Comparison of ENCODE assay signal across 8 cellular contexts in genomic region chr1:151494741-151495281, GRCh38. TPM values are rescaled to one million over a fixed set of nuclear protein-coding genes. Genes with fewer than 3 reads are reported as not detected.
A peak's percentile ranks its signal among the peaks of the same experiment; 100 is the strongest.
DNase-seq lines count a peak whose midpoint lies in the region; ATAC-seq, FAIRE-seq and TF ChIP-seq lines count a peak whose summit lies in the region.

No MANE protein-coding gene starts in this region.

- no peaks in the 10 kb centered on the region for H3K9me3 ChIP-seq in HEK293 (ENCODE audit: control insufficient read depth, insufficient read depth, low read depth, low read length)
- no peaks in the 10 kb centered on the region for H3K9me3 ChIP-seq in HepG2 (ENCODE audit: low read length)

- no peak overlapping the region for H3K4me3 Mint-ChIP-seq in WTC11

- peaks cover 4% of the 10 kb centered on the region; the same call in 1 of the 2 replicates for H3K4me1 Mint-ChIP-seq in WTC11

- TF ChIP-seq EP300 in HepG2 (IDR thresholded peaks at IDR 0.05; ENCODE audit: low read depth in 2 of 2, low read length in 2 of 2) (no peak), HepG2 (CRISPR knock-in tag; IDR thresholded peaks at IDR 0.05; ENCODE audit: borderline replicate concordance) (no peak)

- no peaks in the 10 kb centered on the region for H3K27me3 ChIP-seq in HepG2 (ENCODE audit: control insufficient read depth in 1 of 2, insufficient read depth in 2 of 2, low read length in 2 of 2)

- H3K36me3 ChIP-seq in HEK293 (ENCODE audit: control insufficient read depth in 2 of 2, insufficient read depth in 1 of 2, low read length in 2 of 2) (no peaks in the 10 kb centered on the region), HepG2 (replicated peaks in 1 of 2; ENCODE audit: control insufficient read depth in 1 of 2, insufficient read depth in 2 of 2, low read length in 2 of 2) (no peaks in the 10 kb centered on the region)

- no peak for TF ChIP-seq POLR2A in HepG2 (IDR thresholded peaks at IDR 0.05; ENCODE audit: insufficient read depth in 1 of 2, low read depth in 2 of 2, low read length in 2 of 2)

- intact Hi-C loops in HepG2 (cut with micrococcal nuclease; ENCODE audit: unreplicated experiment): no loop called here

- H3K27ac Mint-ChIP-seq in WTC11: no peak overlapping the region

- WGBS in HepG2 (ENCODE audit: low lambda C conversion rate): 0% methylated on average over 1 of the region's 1 CpG

- H3K79me2 ChIP-seq in HepG2 (ENCODE audit: insufficient read depth, low read length): no peaks in the 10 kb centered on the region

- DNase-seq in AG20443 (ENCODE audit: low spot score) (peak; percentile 51), WTC11 (ENCODE audit: low spot score) (no peak), HepG2 (ENCODE audit: low spot score) (peak; percentile 33), NCI-H2196 treated with DMSO at 0.1 percent for 48 hours (lab: John Stamatoyannopoulos, UW; ENCODE audit: unreplicated experiment) (no peak)
- DNase-seq in activated CD4-positive, alpha-beta T cell treated with anti-CD3 and anti-CD28 coated beads for 4 hours: no peak

- H3K4me3 ChIP-seq in HEK293 (ENCODE audit: low read depth, low read length): no peak overlapping the region
- H3K4me3 ChIP-seq in HepG2 (replicated peaks in 1 of 3; ENCODE audit: insufficient read depth in 1 of 3, low read depth in 2 of 3, low read length in 3 of 3): no peak overlapping the region

- H3K4me2 ChIP-seq in HepG2 (ENCODE audit: low read depth, low read length): no peak overlapping the region

- no peak for FAIRE-seq in HepG2 (lab: Jason Lieb, UNC)

- POLR2A ChIA-PET in HEK293 (lab: Yijun Ruan, JAX) (interaction anchor here (0.6 to 2.6 kb wide), 8 partner anchors 10 to 222 kb away, joined by 4 to 28 read pairs (median 6); partner anchors contain the start of genes CGN, POGZ and TUFT1), WTC11 (lab: Charles Lee) (no interaction called here), HepG2 (lab: Yijun Ruan, JAX) (interaction anchor here (1.7 to 2.1 kb wide), 2 partner anchors 16 to 45 kb away, joined by 7 to 11 read pairs; partner anchors contain the start of genes CGN and TUFT1)

- H2AFZ ChIP-seq in HepG2 (ENCODE audit: low read length): no peak overlapping the region

- CTCF ChIA-PET in HEK293 (lab: Yijun Ruan, JAX): interaction anchor here (0.6 to 1.1 kb wide), 8 partner anchors 8 to 946 kb away, joined by 3 to 6 read pairs (median 3); no protein-coding TSS in a partner anchor
- CTCF ChIA-PET in WTC11 (lab: Charles Lee): interaction anchor here (1.0 to 1.9 kb wide), 3 partner anchors 9 to 50 kb away, joined by 3 to 7 read pairs (median 5); no protein-coding TSS in a partner anchor
- CTCF ChIA-PET in HepG2 (lab: Yijun Ruan, JAX; ENCODE audit: low intra/inter-chr PET ratio, low total read pairs): no interaction called here

- BruUV-seq in HepG2 (replicated peaks; lab: Mats Ljungman, UMichigan): no TSS peak

- no peaks in the 10 kb centered on the region for H4K20me1 ChIP-seq in HepG2 (ENCODE audit: insufficient read depth, low read length)

- in situ Hi-C loops in HepG2 (cut with HindIII; ENCODE audit: extremely low pct_ligation_motif_present, low pct_unique_long_range_greater_than_20kb): no loop called here

- H3K9me3 Mint-ChIP-seq in WTC11: no peaks in the 10 kb centered on the region

- TF ChIP-seq CTCF in HEK293 (tag by site-specific recombination; IDR thresholded peaks at IDR 0.05) (no peak), WTC11 (IDR thresholded peaks at IDR 0.05) (no peak), HepG2 (CRISPR knock-in tag; IDR thresholded peaks at IDR 0.05) (no peak)

- peak; percentile 47; the same call in 1 of the 2 replicates for ATAC-seq in WTC11
- peak; percentile 44; the same call in 2 of the 3 replicates for ATAC-seq in HepG2
- no peak for ATAC-seq in HG03108 (IDR thresholded peaks at IDR 0.05; ENCODE audit: unreplicated experiment)
- ATAC-seq in HG02588 (IDR thresholded peaks at IDR 0.05; ENCODE audit: unreplicated experiment): no peak

- H3K4me1 ChIP-seq in HEK293 (ENCODE audit: control insufficient read depth, insufficient read depth, low read length) (peaks cover 9% of the 10 kb centered on the region; the same call in 1 of the 2 replicates), HepG2 (ENCODE audit: insufficient read depth, low read length) (peaks cover 28% of the 10 kb centered on the region)

- H3K36me3 Mint-ChIP-seq in WTC11: no peaks in the 10 kb centered on the region

- TF ChIP-seq RAD21 in HepG2 (CRISPR knock-in tag; IDR thresholded peaks at IDR 0.05): no peak

- no peaks in the 10 kb centered on the region; the same call in 1 of the 2 replicates for H3K27me3 Mint-ChIP-seq in WTC11 (ENCODE audit: low read depth)

- H3K27ac ChIP-seq in HEK293 (ENCODE audit: extremely low read depth, low read depth, low read length) (no peak overlapping the region), HepG2 (ENCODE audit: extremely low read length, insufficient read depth, low read length) (no peak overlapping the region)

- H3K9ac ChIP-seq in HepG2 (ENCODE audit: insufficient read depth, low read depth, low read length): no peak overlapping the region

RNA-seq across cellular contexts. Expression of gene CGN, which starts 16.4 kb away (rescaled TPM):
- total RNA-seq in WTC11 (2021) (52.4 to 68.7 TPM (median 55.6 TPM) in 3 replicates), HepG2 (2016; rRNA removed; fragmentation: Illumina TruSeq; extraction: Trizol) (0.24 and 0.75 TPM in 2 replicates)
- 0.20 and 0.88 TPM in 2 replicates for total RNA-seq in HepG2 (2016; cell fraction: cytosol; rRNA removed; fragmentation: Illumina TruSeq; extraction: Trizol; ENCODE audit: low read depth)
- 0.10 and 0.67 TPM in 2 replicates for total RNA-seq in HepG2 (2016; cell fraction: insoluble cytoplasmic fraction; rRNA removed; fragmentation: Illumina TruSeq; extraction: Trizol)
- total RNA-seq in HepG2 (2016; cell fraction: membrane; rRNA removed; fragmentation: Illumina TruSeq; extraction: Trizol): 0.19 and 0.28 TPM in 2 replicates
- total RNA-seq in HepG2 (2016; cell fraction: nucleus; rRNA removed; fragmentation: Illumina TruSeq; extraction: Trizol): 1.3 and 1.6 TPM in 2 replicates
- polyA plus RNA-seq in HepG2 (2011; rRNA removed): 0.81 and 1.1 TPM in 2 replicates
- polyA plus RNA-seq in HepG2 (2011; cell fraction: cytosol; rRNA removed): 0.18 and 0.21 TPM in 2 replicates
- 3.8 TPM in 2 replicates for polyA plus RNA-seq in HepG2 (2011; cell fraction: nucleus; rRNA removed)
- polyA plus RNA-seq in HepG2 (2012): 1.7 and 3.2 TPM in 2 replicates
- polyA plus RNA-seq in HepG2 (2016; cell fraction: cytosol; fragmentation: Illumina TruSeq; extraction: Trizol; ENCODE audit: low read depth): 0.03 TPM in 1 of 2 replicates, not detected in the other
- 0.27 and 0.43 TPM in 2 replicates for polyA plus RNA-seq in HepG2 (2016; cell fraction: insoluble cytoplasmic fraction; fragmentation: Illumina TruSeq; extraction: Trizol; ENCODE audit: low read depth)
- 0.03 and 0.10 TPM in 2 replicates for polyA plus RNA-seq in HepG2 (2016; cell fraction: membrane; fragmentation: Illumina TruSeq; extraction: Trizol; ENCODE audit: low read depth)
- 2.3 and 2.8 TPM in 2 replicates for polyA plus RNA-seq in HepG2 (2016; cell fraction: nucleus; fragmentation: Illumina TruSeq; extraction: Trizol; ENCODE audit: insufficient read depth, low read depth)
- 0.63 and 2.7 TPM in 2 replicates for polyA minus RNA-seq in HepG2 (2011; rRNA and poly(A)+ RNA removed; ENCODE audit: low replicate concordance)
- 0.70 TPM in 1 of 2 replicates, not detected in the other for polyA minus RNA-seq in HepG2 (2011; cell fraction: cytosol; rRNA and poly(A)+ RNA removed)
- polyA minus RNA-seq in HepG2 (2011; cell fraction: nucleus; rRNA and poly(A)+ RNA removed): 2.7 and 3.9 TPM in 2 replicates

RNA-seq across cellular contexts. Expression of gene POGZ, which starts 35.5 kb away (rescaled TPM):
- total RNA-seq in WTC11 (2021) (88.1 to 107 TPM (median 105 TPM) in 3 replicates), HepG2 (2016; rRNA removed; fragmentation: Illumina TruSeq; extraction: Trizol) (15.3 and 17.1 TPM in 2 replicates)
- total RNA-seq in HepG2 (2016; cell fraction: cytosol; rRNA removed; fragmentation: Illumina TruSeq; extraction: Trizol; ENCODE audit: low read depth): 3.4 and 3.9 TPM in 2 replicates
- total RNA-seq in HepG2 (2016; cell fraction: insoluble cytoplasmic fraction; rRNA removed; fragmentation: Illumina TruSeq; extraction: Trizol): 14.3 and 16.4 TPM in 2 replicates
- total RNA-seq in HepG2 (2016; cell fraction: membrane; rRNA removed; fragmentation: Illumina TruSeq; extraction: Trizol): 7.3 and 9.4 TPM in 2 replicates
- 26.6 and 27.0 TPM in 2 replicates for total RNA-seq in HepG2 (2016; cell fraction: nucleus; rRNA removed; fragmentation: Illumina TruSeq; extraction: Trizol)
- polyA plus RNA-seq in HepG2 (2011; rRNA removed): 45.6 and 46.9 TPM in 2 replicates
- 14.1 and 15.0 TPM in 2 replicates for polyA plus RNA-seq in HepG2 (2011; cell fraction: cytosol; rRNA removed)
- 85.3 and 95.0 TPM in 2 replicates for polyA plus RNA-seq in HepG2 (2011; cell fraction: nucleus; rRNA removed)
- polyA plus RNA-seq in HepG2 (2012): 22.9 and 30.0 TPM in 2 replicates
- polyA plus RNA-seq in HepG2 (2016; cell fraction: cytosol; fragmentation: Illumina TruSeq; extraction: Trizol; ENCODE audit: low read depth): 0.70 and 1.2 TPM in 2 replicates
- 18.4 and 20.8 TPM in 2 replicates for polyA plus RNA-seq in HepG2 (2016; cell fraction: insoluble cytoplasmic fraction; fragmentation: Illumina TruSeq; extraction: Trizol; ENCODE audit: low read depth)
- polyA plus RNA-seq in HepG2 (2016; cell fraction: membrane; fragmentation: Illumina TruSeq; extraction: Trizol; ENCODE audit: low read depth): 2.7 and 2.9 TPM in 2 replicates
- 55.5 and 69.5 TPM in 2 replicates for polyA plus RNA-seq in HepG2 (2016; cell fraction: nucleus; fragmentation: Illumina TruSeq; extraction: Trizol; ENCODE audit: insufficient read depth, low read depth)
- 103 and 173 TPM in 2 replicates for polyA minus RNA-seq in HepG2 (2011; rRNA and poly(A)+ RNA removed; ENCODE audit: low replicate concordance)
- polyA minus RNA-seq in HepG2 (2011; cell fraction: cytosol; rRNA and poly(A)+ RNA removed): 25.2 and 28.6 TPM in 2 replicates
- 80.1 and 101 TPM in 2 replicates for polyA minus RNA-seq in HepG2 (2011; cell fraction: nucleus; rRNA and poly(A)+ RNA removed)

RNA-seq across cellular contexts. Expression of gene TUFT1, which starts 45.3 kb away (rescaled TPM):
- total RNA-seq in WTC11 (2021) (7.7 to 8.6 TPM (median 7.9 TPM) in 3 replicates), HepG2 (2016; rRNA removed; fragmentation: Illumina TruSeq; extraction: Trizol) (7.3 and 7.7 TPM in 2 replicates)
- total RNA-seq in HepG2 (2016; cell fraction: cytosol; rRNA removed; fragmentation: Illumina TruSeq; extraction: Trizol; ENCODE audit: low read depth): 0.51 and 1.2 TPM in 2 replicates
- total RNA-seq in HepG2 (2016; cell fraction: insoluble cytoplasmic fraction; rRNA removed; fragmentation: Illumina TruSeq; extraction: Trizol): 6.6 and 6.9 TPM in 2 replicates
- total RNA-seq in HepG2 (2016; cell fraction: membrane; rRNA removed; fragmentation: Illumina TruSeq; extraction: Trizol): 2.6 and 3.1 TPM in 2 replicates
- total RNA-seq in HepG2 (2016; cell fraction: nucleus; rRNA removed; fragmentation: Illumina TruSeq; extraction: Trizol): 5.0 and 5.2 TPM in 2 replicates
- 6.4 and 6.7 TPM in 2 replicates for polyA plus RNA-seq in HepG2 (2011; rRNA removed)
- polyA plus RNA-seq in HepG2 (2011; cell fraction: cytosol; rRNA removed): 4.2 and 5.5 TPM in 2 replicates
- 6.5 and 8.6 TPM in 2 replicates for polyA plus RNA-seq in HepG2 (2011; cell fraction: nucleus; rRNA removed)
- 5.2 and 6.2 TPM in 2 replicates for polyA plus RNA-seq in HepG2 (2012)
- polyA plus RNA-seq in HepG2 (2016; cell fraction: cytosol; fragmentation: Illumina TruSeq; extraction: Trizol; ENCODE audit: low read depth): 0.33 and 0.35 TPM in 2 replicates
- 5.0 and 5.6 TPM in 2 replicates for polyA plus RNA-seq in HepG2 (2016; cell fraction: insoluble cytoplasmic fraction; fragmentation: Illumina TruSeq; extraction: Trizol; ENCODE audit: low read depth)
- 1.1 TPM in 2 replicates for polyA plus RNA-seq in HepG2 (2016; cell fraction: membrane; fragmentation: Illumina TruSeq; extraction: Trizol; ENCODE audit: low read depth)
- polyA plus RNA-seq in HepG2 (2016; cell fraction: nucleus; fragmentation: Illumina TruSeq; extraction: Trizol; ENCODE audit: insufficient read depth, low read depth): 7.7 and 10.7 TPM in 2 replicates
- polyA minus RNA-seq in HepG2 (2011; rRNA and poly(A)+ RNA removed; ENCODE audit: low replicate concordance): 6.3 and 18.3 TPM in 2 replicates
- polyA minus RNA-seq in HepG2 (2011; cell fraction: cytosol; rRNA and poly(A)+ RNA removed): 3.2 and 3.9 TPM in 2 replicates
- polyA minus RNA-seq in HepG2 (2011; cell fraction: nucleus; rRNA and poly(A)+ RNA removed): 6.3 and 7.5 TPM in 2 replicates

Comparison
In these comparisons a context has a peak if more than half of its experiments do, and no peak if none do; other contexts are left out.
1. DNase-seq: peak in AG20443 (single experiment) and HepG2 (single experiment); none in WTC11 (single experiment), NCI-H2196 treated with DMSO at 0.1 percent for 48 hours (single experiment) and activated CD4-positive, alpha-beta T cell treated with anti-CD3 and anti-CD28 coated beads for 4 hours (0 of 2).
2. ATAC-seq: peak in WTC11 (single experiment) and HepG2 (single experiment); none in HG03108 (single experiment) and HG02588 (single experiment).
3. RNA of gene CGN, which starts 16.4 kb away (total RNA-seq): 52.4 to 68.7 TPM in WTC11; 0.10 to 1.6 TPM in HepG2; every median in the first group is over 10 times any median in the second.